Comparison of ENCODE assay signal across 8 cellular contexts in genomic region chr6:16698988-16699868, GRCh38.
DNase-seq lines count a peak whose midpoint lies in the region; ATAC-seq and TF ChIP-seq lines count a peak whose summit lies in the region.

No MANE protein-coding gene starts in this region.

- no peak overlapping the region for H3K4me3 ChIP-seq in lower lobe of right lung

- no peaks in the 10 kb centered on the region for H3K27me3 Mint-ChIP-seq in activated naive CD8-positive, alpha-beta T cell

- H3K9me3 ChIP-seq in lower lobe of right lung, result no peaks in the 10 kb centered on the region

- H3K27me3 ChIP-seq in lower lobe of right lung (ENCODE audit: low read depth), result no peaks in the 10 kb centered on the region

- H3K36me3 ChIP-seq in lower lobe of right lung, result no peaks in the 10 kb centered on the region

- H3K9me3 Mint-ChIP-seq in activated naive CD8-positive, alpha-beta T cell (ENCODE audit: low read depth), result no peaks in the 10 kb centered on the region

- H3K4me1 Mint-ChIP-seq in activated naive CD8-positive, alpha-beta T cell (ENCODE audit: low read depth), result peaks cover 71% of the 10 kb centered on the region

- peaks cover 45% of the 10 kb centered on the region for H3K4me1 ChIP-seq in lower lobe of right lung

- peaks cover 12% of the 10 kb centered on the region for H3K36me3 Mint-ChIP-seq in activated naive CD8-positive, alpha-beta T cell

- H3K4me3 Mint-ChIP-seq in activated naive CD8-positive, alpha-beta T cell, result peak overlapping the region; percentile 86

- intact Hi-C loops in lower lobe of right lung (cut with DNase I) (no loop called here), posterior vena cava (cut with DNase I) (no loop called here)

- no peak for TF ChIP-seq CTCF in lower lobe of right lung (IDR thresholded peaks at IDR 0.05)

- peak; percentile 51 for DNase-seq in stimulated activated CD4-positive, alpha-beta T cell treated with anti-CD3 and anti-CD28 coated beads, Interleukin-4, amount 100 ng/mL, for 24 hours
- DNase-seq in stimulated activated CD4-positive, alpha-beta T cell treated with anti-CD3 and anti-CD28 coated beads, Interleukin-2, amount 100 ng/mL, for 48 hours, result no peak
- no peak for DNase-seq in lower lobe of right lung
- no peak for DNase-seq in posterior vena cava (ENCODE audit: low spot score)
- no peak for DNase-seq in stimulated activated CD4-positive, alpha-beta T cell treated with anti-CD3 and anti-CD28 coated beads, Interleukin-4, amount 100 ng/mL, for 4 hours
- no peak for DNase-seq in NCI-H774 (lab: John Stamatoyannopoulos, UW)

- H3K27ac Mint-ChIP-seq in activated naive CD8-positive, alpha-beta T cell, result peak overlapping the region; percentile 97

- peak; percentile 40 to 60 for ATAC-seq in lower lobe of right lung
- no peak for ATAC-seq in HG02938 (IDR thresholded peaks at IDR 0.05; ENCODE audit: unreplicated experiment)

- H3K27ac ChIP-seq in lower lobe of right lung, result peak overlapping the region; percentile 51
